In the genomic region with DNA sequence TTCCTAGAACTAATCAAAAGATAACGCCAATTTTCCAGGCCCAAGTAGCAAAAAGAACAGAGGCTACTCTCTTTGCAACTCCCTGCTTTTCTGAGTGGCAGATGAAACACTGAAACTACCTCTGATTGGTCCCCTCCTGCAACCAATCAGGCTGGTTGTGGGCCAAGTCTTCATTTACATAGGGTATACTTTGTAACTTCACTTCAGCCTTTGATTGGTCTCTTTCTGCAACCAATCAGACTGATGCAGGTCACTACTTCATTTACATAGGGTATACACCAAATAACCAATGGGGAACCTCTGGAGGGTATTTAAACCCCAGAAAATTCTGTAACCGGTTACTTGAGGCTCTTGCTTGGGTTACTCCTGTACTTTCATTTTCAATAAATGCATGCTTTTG, we compare ENCODE assay signal across 15 cellular contexts.
"Had no signal": no experiment of that assay in that cellular context is flagged by ENCODE, and none has a peak within 500 bp of the region (broad histone marks: within the 10 kb centered on the region; RNA-seq: fewer than 3 reads in every experiment).

No MANE protein-coding gene starts in this region.

- DNase-seq: KBM-7, MV-4-11, NCI-H1092 treated with DMSO at 0.1 percent for 48 hours, NCI-H1417, NCI-H1436 treated with DMSO at 0.1 percent for 48 hours, NCI-H1694, NCI-H187 treated with DMSO at 0.1 percent for 48 hours, NCI-H2029 treated with DMSO at 0.1 percent for 48 hours, NCI-H2227 treated with DMSO at 0.1 percent for 48 hours, NCI-H524, NCI-H69, NCI-H774, SHP77, T-helper 2 cell had no signal

- ATAC-seq: SK-N-SH treated with all-trans-retinoic acid at 6 μM for 48 hours had no signal
